Comparison of ENCODE assay signal across 7 cellular contexts in genomic region chr2:236569593-236569973, GRCh38. TPM values are rescaled to one million over a fixed set of nuclear protein-coding genes. Genes with fewer than 3 reads are reported as not detected.
DNase-seq lines count a peak whose midpoint lies in the region; ATAC-seq and TF ChIP-seq lines count a peak whose summit lies in the region.

TSS of gene ACKR3 (plus strand) at chr2:236569825. CDS start at chr2:236580466, 10,641 bp downstream.

- peaks cover 48% of the 10 kb centered on the region for H3K4me1 ChIP-seq in lower lobe of right lung

- peaks cover 8% of the 10 kb centered on the region for H3K27me3 ChIP-seq in lower lobe of right lung (ENCODE audit: low read depth)

- H3K9me3 ChIP-seq in lower lobe of right lung: no peaks in the 10 kb centered on the region

- H3K27ac ChIP-seq in lower lobe of right lung: peak within 1 kb of the TSS; percentile 80

- peak; percentile 84 for ATAC-seq in GM18511 (IDR thresholded peaks at IDR 0.05; ENCODE audit: unreplicated experiment)
- ATAC-seq in HG02885 (IDR thresholded peaks at IDR 0.05; ENCODE audit: poor library complexity, unreplicated experiment): peak; percentile 85
- ATAC-seq in lower lobe of right lung: peak; percentile 84 to 89

- H3K36me3 ChIP-seq in lower lobe of right lung: no peaks in the 10 kb centered on the region

- H3K4me3 ChIP-seq in lower lobe of right lung: peak within 1 kb of the TSS; percentile 63

- peak; percentile 78 for DNase-seq in NCI-H2171 treated with DMSO at 0.1 percent for 48 hours (lab: John Stamatoyannopoulos, UW)
- DNase-seq in activated CD4-positive, alpha-beta T cell treated with anti-CD3 and anti-CD28 coated beads for 48 hours: peak; percentile 69
- peak; percentile 94 for DNase-seq in dermis blood vessel endothelial cell
- peak; percentile 72 for DNase-seq in lower lobe of right lung
- DNase-seq in stimulated activated CD4-positive, alpha-beta T cell treated with anti-CD3 and anti-CD28 coated beads, TNF-alpha, amount 100 ng/mL, for 24 hours (ENCODE audit: low read depth in 3 of 3): peak; percentile 38 to 64 (median 45)

- TF ChIP-seq CTCF in lower lobe of right lung (IDR thresholded peaks at IDR 0.05): peak; percentile 38

- intact Hi-C loops in lower lobe of right lung (cut with DNase I): no loop called here

RNA-seq across cellular contexts. Expression of gene ACKR3, which starts in this region (rescaled TPM):
- 14.0 and 16.8 TPM in 2 replicates for total RNA-seq in dermis blood vessel endothelial cell
- 12.6 TPM for total RNA-seq in lower lobe of right lung

Comparison
In these comparisons a context has a peak if more than half of its experiments do, and no peak if none do; other contexts are left out.
1. Peak in every context shown above with its lines: DNase-seq, ATAC-seq, H3K4me3 ChIP-seq and H3K27ac ChIP-seq.